In genomic region chr3:27805282-27805681, GRCh38 we compare ENCODE assay signal across 19 cellular contexts.
"Had no signal": no experiment of that assay in that cellular context is flagged by ENCODE, and none has a peak within 500 bp of the region (broad histone marks: within the 10 kb centered on the region; RNA-seq: fewer than 3 reads in every experiment).

No MANE protein-coding gene starts in this region.

- DNase-seq: colonic mucosa; dermis blood vessel endothelial cell; endodermal cell; erythroblast; heart right ventricle; hypothalamus; kidney glomerular epithelial cell; mucosa of descending colon; natural killer cell; nucleus accumbens; ovary; right cardiac atrium; small intestine; stimulated activated CD4-positive, alpha-beta T cell treated with anti-CD3 and anti-CD28 coated beads, Interleukin-2, amount 100 ng/mL, for 48 hours; testis had no signal

- H3K27me3 Mint-ChIP-seq: progenitor cell of endocrine pancreas; stimulated activated naive CD8-positive, alpha-beta T cell treated with anti-CD3 and anti-CD28 coated beads, Interleukin-15, Interleukin-2, amounts not matched to agents 100 ng/mL and 50 ng/mL, for 24 hours had no signal

- ATAC-seq: heart right ventricle, mucosa of descending colon, natural killer cell, right cardiac atrium had no signal

- H3K4me3 Mint-ChIP-seq: endodermal cell; natural killer cell; neural progenitor cell; stimulated activated naive CD8-positive, alpha-beta T cell treated with anti-CD3 and anti-CD28 coated beads, Interleukin-15, Interleukin-2, amounts not matched to agents 100 ng/mL and 50 ng/mL, for 24 hours had no signal

- H3K9me3 ChIP-seq: colonic mucosa, heart right ventricle, mucosa of descending colon, ovary, testis, tibial nerve had no signal

- H2AFZ ChIP-seq: neural progenitor cell had no signal

- H3K4me2 ChIP-seq: neural progenitor cell had no signal

- H3K9me3 Mint-ChIP-seq: endodermal cell; natural killer cell; neural progenitor cell; stimulated activated naive CD8-positive, alpha-beta T cell treated with anti-CD3 and anti-CD28 coated beads, Interleukin-15, Interleukin-2, amounts not matched to agents 100 ng/mL and 50 ng/mL, for 24 hours had no signal

- H3K36me3 Mint-ChIP-seq: natural killer cell, neural progenitor cell had no signal

- H3K27ac ChIP-seq: colonic mucosa, heart right ventricle, neural progenitor cell, ovary, testis, tibial nerve had no signal

- H3K4me1 ChIP-seq: colonic mucosa, heart right ventricle, testis, tibial nerve had no signal

- H3K36me3 ChIP-seq: colonic mucosa, heart right ventricle, neural progenitor cell, ovary, tibial nerve had no signal

- H3K9ac ChIP-seq: neural progenitor cell had no signal

- H3K27me3 ChIP-seq: colonic mucosa, neural progenitor cell, ovary, testis, tibial nerve had no signal

- H3K4me3 ChIP-seq: colonic mucosa, heart right ventricle, mucosa of descending colon, neural progenitor cell, ovary, testis, tibial nerve had no signal

- H3K27ac Mint-ChIP-seq: endodermal cell; natural killer cell; neural progenitor cell; progenitor cell of endocrine pancreas; stimulated activated naive CD8-positive, alpha-beta T cell treated with anti-CD3 and anti-CD28 coated beads, Interleukin-15, Interleukin-2, amounts not matched to agents 100 ng/mL and 50 ng/mL, for 24 hours had no signal
